8 cellular contexts compared by ENCODE assay signal in the genomic region with DNA sequence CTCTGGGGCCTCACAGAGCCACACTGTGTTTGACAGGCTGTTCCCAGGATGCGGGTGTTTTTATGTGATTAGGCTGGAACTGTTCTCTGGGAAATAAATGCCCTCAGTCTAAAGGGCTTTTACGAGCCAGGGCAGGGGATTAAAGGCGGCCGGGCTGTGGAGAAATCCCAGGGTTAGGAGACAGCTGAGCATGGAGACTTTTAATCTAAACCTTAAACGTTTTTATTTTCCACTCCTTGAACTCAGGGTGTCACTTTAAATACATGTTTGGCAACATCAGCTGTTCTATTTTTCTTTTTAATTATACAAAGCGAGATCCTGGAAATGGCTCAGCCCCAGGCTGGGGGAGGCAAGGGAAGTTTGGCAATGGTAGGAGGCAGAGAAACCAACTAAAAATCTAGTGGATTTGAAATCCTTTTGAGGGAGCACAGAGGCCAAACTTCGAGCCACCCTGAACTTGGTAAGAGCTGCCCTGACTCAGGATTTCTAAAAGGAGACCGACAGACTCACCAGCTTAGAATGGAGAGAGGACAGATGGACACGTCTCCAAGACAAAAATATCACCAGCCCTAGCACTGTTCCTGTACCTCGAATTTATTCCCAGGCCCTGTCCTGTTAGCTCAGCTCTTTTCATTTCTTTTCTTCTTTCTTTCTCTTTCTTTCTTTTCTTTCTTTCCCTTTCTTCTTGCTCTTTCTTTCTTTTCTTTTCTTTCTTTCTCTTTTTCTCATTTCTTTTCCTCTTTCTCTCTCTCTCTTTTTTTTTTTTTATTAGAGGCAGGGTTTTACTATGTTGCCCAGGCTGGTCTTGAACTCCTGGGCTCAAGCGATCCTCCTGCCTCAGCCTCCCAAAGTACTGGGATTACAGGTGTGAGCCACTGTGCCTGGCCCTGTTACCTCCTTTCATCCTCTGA. TPM values are rescaled to one million over a fixed set of nuclear protein-coding genes. Genes with fewer than 3 reads are reported as not detected.
DNase-seq lines count a peak whose midpoint lies in the region; ATAC-seq, FAIRE-seq and TF ChIP-seq lines count a peak whose summit lies in the region.

No MANE protein-coding gene starts in this region.

- intact Hi-C loops in PC-3 (cut with micrococcal nuclease) = no loop called here

- H3F3A ChIP-seq in PC-3 (ENCODE audit: low read length, unreplicated experiment) = no peaks in the 10 kb centered on the region

- H3K36me3 ChIP-seq in BLaER1 (no peaks in the 10 kb centered on the region), PC-3 (ENCODE audit: low read depth, low read length) (no peaks in the 10 kb centered on the region)

- ATAC-seq in PC-3 (peak; percentile 48), GM19455 (IDR thresholded peaks at IDR 0.05; ENCODE audit: unreplicated experiment) (no peak), foreskin keratinocyte (no peak)

- H3K27me3 Mint-ChIP-seq in progenitor cell of endocrine pancreas = no peaks in the 10 kb centered on the region

- H3K27ac ChIP-seq in BLaER1 = no peak overlapping the region
- no peak overlapping the region for H3K27ac ChIP-seq in PC-3 (ENCODE audit: low read length)
- H3K27ac ChIP-seq in foreskin keratinocyte = no peak overlapping the region

- peak overlapping the region; percentile 59 for H3K27ac Mint-ChIP-seq in progenitor cell of endocrine pancreas

- no peaks in the 10 kb centered on the region for H3K79me2 ChIP-seq in PC-3 (ENCODE audit: low read length)

- H4K20me1 ChIP-seq in BLaER1 (no peaks in the 10 kb centered on the region), PC-3 (ENCODE audit: low read length) (no peaks in the 10 kb centered on the region)

- H3K9me3 ChIP-seq in BLaER1 = no peaks in the 10 kb centered on the region
- H3K9me3 ChIP-seq in PC-3 (ENCODE audit: low read length) = no peaks in the 10 kb centered on the region

- H3K9ac ChIP-seq in BLaER1 (peak overlapping the region; percentile 6; the same call in 1 of the 2 replicates), PC-3 (ENCODE audit: low read length) (no peak overlapping the region)

- no peak overlapping the region for H3K4me3 ChIP-seq in BLaER1
- H3K4me3 ChIP-seq in PC-3 (ENCODE audit: low read length) = no peak overlapping the region
- H3K4me3 ChIP-seq in fibroblast of the aortic adventitia (ENCODE audit: low read depth, low read length) = no peak overlapping the region

- TF ChIP-seq CTCF in PC-3 (conservative IDR thresholded peaks at IDR 0.05; ENCODE audit: low read depth, low read length) (no peak), fibroblast of the aortic adventitia (IDR thresholded peaks at IDR 0.05; ENCODE audit: insufficient read depth, low read length) (no peak), progenitor cell of endocrine pancreas (IDR thresholded peaks at IDR 0.05; ENCODE audit: unreplicated experiment) (no peak), foreskin keratinocyte (conservative IDR thresholded peaks at IDR 0.05) (no peak)

- CTCF ChIA-PET in PC-3 (lab: Charles Lee) = no interaction called here

- FAIRE-seq in HTR-8/SVneo (lab: Jason Lieb, UNC) = no peak

- peaks cover 9% of the 10 kb centered on the region for H3K4me1 Mint-ChIP-seq in progenitor cell of endocrine pancreas (ENCODE audit: low read depth)

- H3K27me3 ChIP-seq in BLaER1 (no peaks in the 10 kb centered on the region), PC-3 (ENCODE audit: low read length) (no peaks in the 10 kb centered on the region), foreskin keratinocyte (no peaks in the 10 kb centered on the region)

- H3K4me1 ChIP-seq in BLaER1 (0 out of 2 replicates have a peak, but pooled peaks cover 13% of the 10 kb centered on the region), PC-3 (ENCODE audit: insufficient read depth, low read length) (no peaks in the 10 kb centered on the region; the same call in 1 of the 2 replicates), foreskin keratinocyte (no peaks in the 10 kb centered on the region)

- peaks cover 5% of the 10 kb centered on the region for H3K9me3 Mint-ChIP-seq in progenitor cell of endocrine pancreas (ENCODE audit: low read depth)

- H3K9me2 ChIP-seq in PC-3 (replicated peaks; ENCODE audit: low read length) = no peaks in the 10 kb centered on the region

- POLR2A ChIA-PET in PC-3 (lab: Charles Lee; ENCODE audit: unreplicated experiment) = no interaction called here

- H2AFZ ChIP-seq in PC-3 (ENCODE audit: low read length) = peak overlapping the region; percentile 31; the same call in 1 of the 2 replicates

- H3K4me3 Mint-ChIP-seq in progenitor cell of endocrine pancreas (ENCODE audit: low read depth) = no peak overlapping the region

- DNase-seq in PC-3 (no peak), fibroblast of the aortic adventitia (ENCODE audit: low read depth) (peak; percentile 49), progenitor cell of endocrine pancreas (ENCODE audit: low spot score, unreplicated experiment) (no peak), HTR-8/SVneo (ENCODE audit: insufficient read length, low spot score) (no peak), foreskin keratinocyte (no peak)
- no peak for DNase-seq in activated naive CD4-positive, alpha-beta T cell (lab: John Stamatoyannopoulos, UW)

- no TSS peak for BruUV-seq in PC-3 (replicated peaks; lab: Mats Ljungman, UMichigan)

- H3K4me2 ChIP-seq in BLaER1 (no peak overlapping the region), PC-3 (ENCODE audit: low read length) (0 out of 2 replicates have a peak overlapping the region, but pooled peaks have one; percentile 6)

- peaks cover 2% of the 10 kb centered on the region for H3K36me3 Mint-ChIP-seq in progenitor cell of endocrine pancreas (ENCODE audit: insufficient read depth)

RNA-seq across cellular contexts. Expression of a gene that starts 15.8 kb away (rescaled TPM):
- 31.4 and 35.0 TPM in 2 replicates for total RNA-seq in PC-3 (2014; rRNA removed)
- 1.1 and 13.4 TPM in 2 replicates for total RNA-seq in fibroblast of the aortic adventitia (ENCODE audit: low replicate concordance)
- total RNA-seq in progenitor cell of endocrine pancreas = 18.9 and 19.3 TPM in 2 replicates
- 23.4 and 25.2 TPM in 2 replicates for total RNA-seq in foreskin keratinocyte
- 45.8 and 46.1 TPM in 2 replicates for polyA plus RNA-seq in foreskin keratinocyte

RNA-seq across cellular contexts. Expression of a gene that starts 29.7 kb away (rescaled TPM):
- total RNA-seq in PC-3 (2014; rRNA removed) (52.5 and 72.3 TPM in 2 replicates), fibroblast of the aortic adventitia (ENCODE audit: low replicate concordance) (26.8 and 29.8 TPM in 2 replicates), progenitor cell of endocrine pancreas (74.0 and 79.2 TPM in 2 replicates), foreskin keratinocyte (25.9 and 29.1 TPM in 2 replicates)
- polyA plus RNA-seq in foreskin keratinocyte = 9.5 and 12.0 TPM in 2 replicates

RNA-seq across cellular contexts. Expression of a gene that starts 59.0 kb away (rescaled TPM):
- total RNA-seq in PC-3 (2014; rRNA removed) (1.6 and 1.7 TPM in 2 replicates), fibroblast of the aortic adventitia (ENCODE audit: low replicate concordance) (0.63 and 3.8 TPM in 2 replicates), progenitor cell of endocrine pancreas (1.1 and 1.5 TPM in 2 replicates), foreskin keratinocyte (0.37 and 0.39 TPM in 2 replicates)
- polyA plus RNA-seq in foreskin keratinocyte = 0.41 TPM in 2 replicates
